Comparison of ENCODE assay signal across 13 cellular contexts in the genomic region with DNA sequence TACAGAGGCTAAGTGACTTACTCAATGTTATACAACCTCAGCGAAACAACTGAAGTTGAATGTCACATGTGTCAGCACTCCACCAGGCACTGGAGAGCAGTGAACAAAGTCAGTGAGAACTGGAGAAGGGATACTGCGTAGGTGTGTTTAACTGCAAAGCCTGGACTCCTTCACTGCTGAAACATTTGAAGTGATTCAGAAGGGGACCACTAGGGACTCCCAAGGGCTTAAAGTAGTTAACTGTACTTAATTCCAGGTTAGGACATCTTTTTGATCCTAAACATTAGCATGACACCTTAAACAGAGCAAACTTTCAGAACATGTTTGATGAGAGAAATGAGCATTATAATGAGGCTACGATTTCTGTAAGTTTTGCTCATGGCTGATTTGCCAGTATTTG. TPM values are rescaled to one million over a fixed set of nuclear protein-coding genes. Genes with fewer than 3 reads are reported as not detected.
DNase-seq lines count a peak whose midpoint lies in the region; TF ChIP-seq lines count a peak whose summit lies in the region.
"Had no signal": no experiment of that assay in that cellular context is flagged by ENCODE, and none has a peak within 500 bp of the region (broad histone marks: within the 10 kb centered on the region; RNA-seq: fewer than 3 reads in every experiment).

No MANE protein-coding gene starts in this region.

- H3K27ac ChIP-seq in breast epithelium, result no peak overlapping the region
- H3K27ac ChIP-seq: ovary, thoracic aorta had no signal

- H3K36me3 ChIP-seq in breast epithelium, result no peaks in the 10 kb centered on the region
- H3K36me3 ChIP-seq: ovary, thoracic aorta had no signal

- CTCF ChIA-PET in MCF 10A (lab: Yijun Ruan, JAX), result interaction anchor here (0.6 to 4.9 kb wide), 12 partner anchors 10 to 1087 kb away, joined by 3 to 28 read pairs (median 6); no protein-coding TSS in a partner anchor

- no peak overlapping the region for H3K4me3 ChIP-seq in breast epithelium
- H3K4me3 ChIP-seq: ovary, thoracic aorta had no signal

- H3K27me3 ChIP-seq in breast epithelium, result no peaks in the 10 kb centered on the region
- H3K27me3 ChIP-seq: ovary had no signal

- no TSS peak for BruUV-seq in MCF 10A (replicated peaks; lab: Mats Ljungman, UMichigan)

- peaks cover 0 to 9% of the 10 kb centered on the region in 2 donors for H3K9me3 ChIP-seq in breast epithelium
- H3K9me3 ChIP-seq: ovary had no signal

- H3K36me3 Mint-ChIP-seq in MCF 10A (ENCODE audit: insufficient read depth, unreplicated experiment) (no peaks in the 10 kb centered on the region), chondrocyte (ENCODE audit: low read depth) (peaks cover 5% of the 10 kb centered on the region), type B pancreatic cell (no peaks in the 10 kb centered on the region)

- H3K9me3 Mint-ChIP-seq in MCF 10A (ENCODE audit: unreplicated experiment) (no peaks in the 10 kb centered on the region), chondrocyte (ENCODE audit: low read depth) (peaks cover 6% of the 10 kb centered on the region), type B pancreatic cell (no peaks in the 10 kb centered on the region)

- POLR2A ChIA-PET in MCF 10A (lab: Yijun Ruan, JAX), result no interaction called here

- H3K4me1 ChIP-seq in breast epithelium, result no peaks in the 10 kb centered on the region

- H3K4me3 Mint-ChIP-seq in MCF 10A (ENCODE audit: unreplicated experiment) (no peak overlapping the region), chondrocyte (ENCODE audit: unreplicated experiment) (no peak overlapping the region), type B pancreatic cell (no peak overlapping the region)
- H3K4me3 Mint-ChIP-seq: CD4-positive, alpha-beta T cell; immature natural killer cell had no signal

- H3K27ac Mint-ChIP-seq in MCF 10A (ENCODE audit: low read depth, unreplicated experiment) (no peak overlapping the region), chondrocyte (ENCODE audit: unreplicated experiment) (no peak overlapping the region), type B pancreatic cell (no peak overlapping the region)
- H3K27ac Mint-ChIP-seq: CD4-positive, alpha-beta T cell; immature natural killer cell had no signal

- peaks cover 6% of the 10 kb centered on the region for H3K4me1 Mint-ChIP-seq in MCF 10A (ENCODE audit: insufficient read depth, unreplicated experiment)
- no peaks in the 10 kb centered on the region for H3K4me1 Mint-ChIP-seq in chondrocyte (ENCODE audit: low read depth)
- no peaks in the 10 kb centered on the region for H3K4me1 Mint-ChIP-seq in type B pancreatic cell (ENCODE audit: unreplicated experiment)
- H3K4me1 Mint-ChIP-seq: immature natural killer cell had no signal

- H3K27me3 Mint-ChIP-seq in MCF 10A (ENCODE audit: insufficient read depth, unreplicated experiment) (no peaks in the 10 kb centered on the region), chondrocyte (ENCODE audit: low read depth) (peaks cover 6% of the 10 kb centered on the region), type B pancreatic cell (no peaks in the 10 kb centered on the region)
- H3K27me3 Mint-ChIP-seq: CD4-positive, alpha-beta T cell had no signal

- TF ChIP-seq POLR2A in breast epithelium (IDR thresholded peaks at IDR 0.05), result no peak

- TF ChIP-seq CTCF in MCF 10A (IDR thresholded peaks at IDR 0.05; ENCODE audit: unreplicated experiment), result no peak
- TF ChIP-seq CTCF in breast epithelium (IDR thresholded peaks at IDR 0.05), result no peak
- peak; percentile 24 for TF ChIP-seq CTCF in chondrocyte (IDR thresholded peaks at IDR 0.05)
- TF ChIP-seq CTCF in type B pancreatic cell (conservative IDR thresholded peaks at IDR 0.05), result peak; percentile 63

- DNase-seq in MCF 10A (ENCODE audit: unreplicated experiment), result peak; percentile 27
- DNase-seq in breast epithelium (ENCODE audit: low spot score in 2 of 2), result no peak
- peak; percentile 47 for DNase-seq in NCI-H82 treated with DMSO at 0.1 percent for 48 hours (lab: John Stamatoyannopoulos, UW; ENCODE audit: unreplicated experiment)
- no peak for DNase-seq in chondrocyte (ENCODE audit: low spot score)
- DNase-seq in type B pancreatic cell (ENCODE audit: extremely low spot score, unreplicated experiment), result no peak
- no peak for DNase-seq in GDM1 (lab: John Stamatoyannopoulos, UW)
- DNase-seq in middle frontal gyrus (ENCODE audit: extremely low spot score, low spot score), result no peak
- DNase-seq in DMS153 (lab: John Stamatoyannopoulos, UW), result no peak
- DNase-seq: CD4-positive, alpha-beta T cell; immature natural killer cell; ovary; T1000 had no signal

- intact Hi-C loops in MCF 10A (cut with micrococcal nuclease), result loop anchor here (1.0 to 5.0 kb wide), 5 partner anchors 163 to 863 kb away; partner anchors contain the start of genes AK9 and FIG4
- intact Hi-C loops in breast epithelium (cut with DNase I; ENCODE audit: low total_unique reads), result no loop called here

RNA-seq across cellular contexts. Expression of gene ZBTB24, which starts 45.0 kb away (rescaled TPM):
- total RNA-seq in MCF 10A (2022) (9.6 and 10.4 TPM in 2 replicates), breast epithelium (10 to 100 TPM in 1 of 3 donors, 1 to 10 TPM in 2; 9.1 to 13.8 (median 9.8) TPM), chondrocyte (6.6 to 8.1 TPM (median 7.1 TPM) in 3 replicates), type B pancreatic cell (ENCODE audit: low replicate concordance) (7.7 and 10.6 TPM in 2 replicates)

Comparison
In these comparisons a context has a peak if more than half of its experiments do, and no peak if none do; other contexts are left out.
1. DNase-seq: peak in MCF 10A (single experiment) and NCI-H82 treated with DMSO at 0.1 percent for 48 hours (single experiment); none in breast epithelium (0 of 2), chondrocyte (single experiment), type B pancreatic cell (single experiment), GDM1 (single experiment), middle frontal gyrus (single experiment) and DMS153 (single experiment).
2. CTCF ChIP-seq: peak in chondrocyte (single experiment) and type B pancreatic cell (single experiment); none in MCF 10A (single experiment) and breast epithelium (0 of 3).